In genomic region chr3:183306798-183307671, GRCh38 we compare ENCODE assay signal across 8 cellular contexts. TPM values are rescaled to one million over a fixed set of nuclear protein-coding genes. Genes with fewer than 3 reads are reported as not detected.
DNase-seq lines count a peak whose midpoint lies in the region; ATAC-seq and TF ChIP-seq lines count a peak whose summit lies in the region.

No MANE protein-coding gene starts in this region.

- peaks cover 0 to 45% of the 10 kb centered on the region in 2 donors for H3K4me1 ChIP-seq in left lung

- H3K36me3 ChIP-seq in brain microvascular endothelial cell (replicated peaks) (no peaks in the 10 kb centered on the region), left lung (no peaks in the 10 kb centered on the region)

- DNase-seq in SIG-M5 treated with dmso at 0.1 percent for 504 hours (lab: John Stamatoyannopoulos, UW; ENCODE audit: unreplicated experiment) (peak; percentile 96), brain microvascular endothelial cell (peak; percentile 79), left lung (peak; percentile 89 to 91), NCI-H1436 treated with DMSO at 0.1 percent for 48 hours (lab: John Stamatoyannopoulos, UW) (no peak)
- peak; percentile 50 to 53 for DNase-seq in stimulated activated CD8-positive, alpha-beta memory T cell treated with anti-CD3 and anti-CD28 coated beads, Interleukin-15, amount 100 ng/mL, for 48 hours (ENCODE audit: low read depth in 2 of 2)

- TF ChIP-seq CTCF in brain microvascular endothelial cell (IDR thresholded peaks at IDR 0.05; ENCODE audit: low read depth, low read length, missing control alignments), result no peak
- no peak for TF ChIP-seq CTCF in left lung (IDR thresholded peaks at IDR 0.05)

- H3K27me3 ChIP-seq in brain microvascular endothelial cell (replicated peaks) (no peaks in the 10 kb centered on the region), left lung (no peaks in the 10 kb centered on the region)

- H3K27ac ChIP-seq in brain microvascular endothelial cell (no peak overlapping the region), left lung (peak overlapping the region; percentile 64 to 91)

- H3K9me3 ChIP-seq in left lung, result no peaks in the 10 kb centered on the region

- in situ Hi-C loops in brain microvascular endothelial cell (cut with HindIII; ENCODE audit: low pct_ligation_motif_present, low sequenced_read_pairs), result no loop called here

- intact Hi-C loops in left lung (cut with DNase I), result no loop called here

- H3K4me3 ChIP-seq in brain microvascular endothelial cell (ENCODE audit: low read depth, low read length), result no peak overlapping the region
- no peak overlapping the region for H3K4me3 ChIP-seq in left lung

- ATAC-seq in GM18519 (IDR thresholded peaks at IDR 0.05; ENCODE audit: low FRiP score, unreplicated experiment), result peak; percentile 82
- ATAC-seq in HG03064 (IDR thresholded peaks at IDR 0.05; ENCODE audit: low read depth, unreplicated experiment), result peak; percentile 65
- peak; percentile 97 for ATAC-seq in left lung
- no peak for ATAC-seq in HG03457 (IDR thresholded peaks at IDR 0.05; ENCODE audit: unreplicated experiment)

RNA-seq across cellular contexts. Expression of gene B3GNT5, which starts 54.0 kb away (rescaled TPM):
- total RNA-seq in left lung, result 10 to 100 TPM; 21.7 to 45.2 TPM
